Comparison of ENCODE assay signal across 20 cellular contexts in the genomic region with DNA sequence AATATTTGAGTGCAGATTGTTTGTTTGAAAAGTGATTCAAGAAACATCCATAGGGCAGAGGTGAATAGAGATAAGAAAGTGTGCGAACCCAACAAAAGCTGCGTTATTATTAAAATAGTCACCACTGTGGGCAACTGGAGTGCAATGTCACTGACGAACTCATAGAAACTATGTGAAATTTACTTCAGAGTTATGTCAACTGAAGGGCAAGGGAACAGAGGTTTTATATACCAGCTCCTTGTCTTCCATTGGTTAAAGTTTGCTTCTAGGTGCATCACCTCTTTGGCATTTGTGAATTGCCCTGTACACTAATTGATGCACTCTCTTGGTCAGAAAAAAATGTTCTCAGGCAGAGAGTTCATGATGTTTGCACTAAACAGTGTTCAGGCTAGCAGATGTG.
A peak's percentile ranks its signal among the peaks of the same experiment; 100 is the strongest.
DNase-seq lines count a peak whose midpoint lies in the region; ATAC-seq, FAIRE-seq and TF ChIP-seq lines count a peak whose summit lies in the region.
"Had no signal": no experiment of that assay in that cellular context is flagged by ENCODE, and none has a peak within 500 bp of the region (broad histone marks: within the 10 kb centered on the region; RNA-seq: fewer than 3 reads in every experiment).

No MANE protein-coding gene starts in this region.

- no peak overlapping the region for H3K27ac ChIP-seq in pancreas

- H3K9me3 Mint-ChIP-seq in type B pancreatic cell, result no peaks in the 10 kb centered on the region

- in situ Hi-C loops in Caki2 (cut with HindIII; ENCODE audit: low pct_unique_long_range_greater_than_20kb, low sequenced_read_pairs), result no loop called here

- no peak overlapping the region for H3K4me3 ChIP-seq in choroid plexus epithelial cell (ENCODE audit: low read depth, low read length)
- H3K4me3 ChIP-seq in pancreas, result no peak overlapping the region
- H3K4me3 ChIP-seq: HAP-1 had no signal

- TF ChIP-seq CTCF in choroid plexus epithelial cell (conservative IDR thresholded peaks at IDR 0.05; ENCODE audit: low read depth, low read length) (no peak), pancreas (IDR thresholded peaks at IDR 0.05) (no peak), type B pancreatic cell (conservative IDR thresholded peaks at IDR 0.05) (no peak)

- H3K27me3 ChIP-seq in pancreas, result no peaks in the 10 kb centered on the region

- DNase-seq in Caki2 (ENCODE audit: low read depth), result peak; percentile 20
- peak; percentile 3 for DNase-seq in NCI-H226
- DNase-seq in choroid plexus epithelial cell (ENCODE audit: low read depth), result peak; percentile 80
- peak; percentile 76 for DNase-seq in non-pigmented ciliary epithelial cell (ENCODE audit: low read depth)
- DNase-seq in NCI-H1092 (lab: John Stamatoyannopoulos, UW), result no peak
- DNase-seq in pancreas, result no peak
- no peak for DNase-seq in type B pancreatic cell (ENCODE audit: extremely low spot score, unreplicated experiment)
- DNase-seq in activated T-cell treated with anti-CD3 and anti-CD28 coated beads for 4 hours, result no peak
- DNase-seq: C1 segment of cervical spinal cord, DMS79 treated with DMSO at 0.1 percent for 48 hours, GDM1, NCI-H1048, NCI-H1436 treated with DMSO at 0.1 percent for 48 hours, NCI-H2081, NCI-H510A, NCI-H774, OCI-M1, SHP77 treated with DMSO at 0.1 percent for 48 hours had no signal

- H3K9me3 ChIP-seq in pancreas, result no peaks in the 10 kb centered on the region
- H3K9me3 ChIP-seq: HAP-1 had no signal

- intact Hi-C loops in pancreas (cut with DNase I), result loop anchor here in 2 of 3 donors (10.0 kb wide), 2 partner anchors 366 to 376 kb away; no protein-coding TSS in a partner anchor

- no peak overlapping the region for H3K4me3 Mint-ChIP-seq in type B pancreatic cell

- WGBS in pancreas, 2 donors, result 50 to 52% methylated on average over 3 of the region's 3 CpGs

- FAIRE-seq in pancreas (lab: Jason Lieb, UNC), result no peak

- no peak for ATAC-seq in pancreas
- ATAC-seq: SK-N-SH treated with all-trans-retinoic acid at 6 μM for 48 hours had no signal

- no peaks in the 10 kb centered on the region for H3K36me3 Mint-ChIP-seq in type B pancreatic cell

- H3K36me3 ChIP-seq in pancreas, result no peaks in the 10 kb centered on the region
- H3K36me3 ChIP-seq: HAP-1 had no signal

- H3K27ac Mint-ChIP-seq in type B pancreatic cell, result no peak overlapping the region

- H3K4me1 Mint-ChIP-seq in type B pancreatic cell (ENCODE audit: unreplicated experiment), result no peaks in the 10 kb centered on the region

- peaks cover 11% of the 10 kb centered on the region for H3K27me3 Mint-ChIP-seq in type B pancreatic cell

- H3K4me1 ChIP-seq in pancreas, result no peaks in the 10 kb centered on the region
- H3K4me1 ChIP-seq: HAP-1 had no signal

Comparison
In these comparisons a context has a peak if more than half of its experiments do, and no peak if none do; other contexts are left out.
1. DNase-seq: peak in Caki2 (single experiment), NCI-H226 (single experiment), choroid plexus epithelial cell (single experiment) and non-pigmented ciliary epithelial cell (single experiment); none in NCI-H1092 (single experiment), pancreas (0 of 6), type B pancreatic cell (single experiment) and activated T-cell treated with anti-CD3 and anti-CD28 coated beads for 4 hours (single experiment).